ENCODE assay signal across 26 cellular contexts in the genomic region with DNA sequence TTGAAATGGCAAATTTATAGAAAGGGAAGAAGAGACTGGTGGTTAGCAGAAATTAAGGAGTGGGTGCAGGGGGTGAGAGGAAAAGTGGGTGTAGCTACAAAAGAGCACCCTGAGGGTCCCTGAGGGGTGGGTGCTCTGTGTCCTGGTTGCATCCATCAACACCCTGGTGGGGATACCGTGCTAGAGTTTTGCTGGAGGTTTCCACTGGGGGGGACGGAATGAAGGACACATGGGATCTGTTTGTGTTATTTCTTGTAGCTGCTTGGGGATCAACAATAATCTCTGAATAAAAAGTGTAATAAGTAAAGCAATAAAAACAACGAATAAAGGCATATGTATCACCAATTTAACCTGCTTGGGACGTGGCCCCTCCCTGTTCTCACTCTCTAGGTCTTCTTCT.
"Had no signal": no experiment of that assay in that cellular context is flagged by ENCODE, and none has a peak within 500 bp of the region (broad histone marks: within the 10 kb centered on the region; RNA-seq: fewer than 3 reads in every experiment).

No MANE protein-coding gene starts in this region.

- H3K36me3 Mint-ChIP-seq: naive thymus-derived CD4-positive, alpha-beta T cell; natural killer cell; neural progenitor cell; stimulated activated effector memory CD8-positive, alpha-beta T cell treated with anti-CD3 and anti-CD28 coated beads, Interleukin-12 subunit alpha, Interleukin-12 subunit beta, amount 100 ng/mL, for 72 hours; stimulated activated naive B cell treated with anti-CD40 and anti-IgM and Interleukin-4, amounts not matched to agents 10 μg/mL and 1 μg/mL and 100 μg/mL, for 72 hours had no signal

- H3K36me3 ChIP-seq: neural progenitor cell, pancreas, prostate gland, right atrium auricular region, right lobe of liver, stomach, thoracic aorta, thyroid gland, tibial nerve, upper lobe of left lung, vagina had no signal

- H3K4me3 ChIP-seq: neural progenitor cell, pancreas, prostate gland, right atrium auricular region, right lobe of liver, skin epidermis, smooth muscle cell, stomach, thoracic aorta, thyroid gland, tibial nerve, upper lobe of left lung, vagina had no signal

- H3K4me1 ChIP-seq: pancreas, prostate gland, right lobe of liver, stomach, thyroid gland, tibial nerve, upper lobe of left lung, vagina had no signal

- H3K27me3 Mint-ChIP-seq: naive thymus-derived CD4-positive, alpha-beta T cell; stimulated activated naive B cell treated with anti-CD40 and anti-IgM and Interleukin-4, amounts not matched to agents 10 μg/mL and 1 μg/mL and 100 μg/mL, for 72 hours; stimulated activated naive CD8-positive, alpha-beta T cell treated with anti-CD3 and anti-CD28 coated beads, Interleukin-15, Interleukin-2, amounts not matched to agents 100 ng/mL and 50 ng/mL, for 24 hours had no signal

- H3K4me1 Mint-ChIP-seq: naive thymus-derived CD4-positive, alpha-beta T cell; natural killer cell; nephron; stimulated activated effector memory CD8-positive, alpha-beta T cell treated with anti-CD3 and anti-CD28 coated beads, Interleukin-12 subunit alpha, Interleukin-12 subunit beta, amount 100 ng/mL, for 72 hours; stimulated activated naive B cell treated with anti-CD40 and anti-IgM and Interleukin-4, amounts not matched to agents 10 μg/mL and 1 μg/mL and 100 μg/mL, for 72 hours had no signal

- H3K27ac Mint-ChIP-seq: natural killer cell; nephron; neural progenitor cell; stimulated activated effector memory CD8-positive, alpha-beta T cell treated with anti-CD3 and anti-CD28 coated beads, Interleukin-12 subunit alpha, Interleukin-12 subunit beta, amount 100 ng/mL, for 72 hours; stimulated activated naive B cell treated with anti-CD40 and anti-IgM and Interleukin-4, amounts not matched to agents 10 μg/mL and 1 μg/mL and 100 μg/mL, for 72 hours; stimulated activated naive CD8-positive, alpha-beta T cell treated with anti-CD3 and anti-CD28 coated beads, Interleukin-15, Interleukin-2, amounts not matched to agents 100 ng/mL and 50 ng/mL, for 24 hours had no signal

- ATAC-seq: naive thymus-derived CD4-positive, alpha-beta T cell; natural killer cell; pancreas; right lobe of liver; stimulated activated effector memory CD8-positive, alpha-beta T cell treated with anti-CD3 and anti-CD28 coated beads, Interleukin-12 subunit alpha, Interleukin-12 subunit beta, amount 100 ng/mL, for 72 hours; stimulated activated naive B cell treated with anti-CD40 and anti-IgM and Interleukin-4, amounts not matched to agents 10 μg/mL and 1 μg/mL and 100 μg/mL, for 72 hours had no signal

- H3K9me3 ChIP-seq: pancreas, prostate gland, right lobe of liver, thoracic aorta, thyroid gland, upper lobe of left lung, vagina had no signal

- H3K27me3 ChIP-seq: neural progenitor cell, pancreas, right atrium auricular region, right lobe of liver, thyroid gland, tibial nerve, upper lobe of left lung, vagina had no signal

- DNase-seq: natural killer cell; occipital lobe; pancreas; stimulated activated CD4-positive, alpha-beta T cell treated with anti-CD3 and anti-CD28 coated beads, Interleukin-15, amount 100 ng/mL, for 24 hours; stimulated activated CD4-positive, alpha-beta T cell treated with anti-CD3 and anti-CD28 coated beads, Interleukin-2, amount 100 ng/mL, for 24 hours; stimulated activated CD4-positive, alpha-beta T cell treated with anti-CD3 and anti-CD28 coated beads, Interleukin-2, amount 100 ng/mL, for 48 hours; stimulated activated CD4-positive, alpha-beta T cell treated with anti-CD3 and anti-CD28 coated beads, Interleukin-4, amount 100 ng/mL, for 24 hours; stimulated activated naive B cell treated with anti-CD40 and anti-IgM and Interleukin-4, amounts not matched to agents 10 μg/mL and 1 μg/mL and 100 μg/mL, for 72 hours; stimulated activated naive CD4-positive, alpha-beta T cell treated with Interleukin-2 at 50 U/mL for 16 hours; stomach; thyroid gland; trophoblast cell had no signal

- H3K9me3 Mint-ChIP-seq: stimulated activated effector memory CD8-positive, alpha-beta T cell treated with anti-CD3 and anti-CD28 coated beads, Interleukin-12 subunit alpha, Interleukin-12 subunit beta, amount 100 ng/mL, for 72 hours; stimulated activated naive CD8-positive, alpha-beta T cell treated with anti-CD3 and anti-CD28 coated beads, Interleukin-15, Interleukin-2, amounts not matched to agents 100 ng/mL and 50 ng/mL, for 24 hours had no signal

- H3K4me3 Mint-ChIP-seq: naive thymus-derived CD4-positive, alpha-beta T cell; natural killer cell; nephron; neural progenitor cell; stimulated activated effector memory CD8-positive, alpha-beta T cell treated with anti-CD3 and anti-CD28 coated beads, Interleukin-12 subunit alpha, Interleukin-12 subunit beta, amount 100 ng/mL, for 72 hours; stimulated activated naive B cell treated with anti-CD40 and anti-IgM and Interleukin-4, amounts not matched to agents 10 μg/mL and 1 μg/mL and 100 μg/mL, for 72 hours; stimulated activated naive CD8-positive, alpha-beta T cell treated with anti-CD3 and anti-CD28 coated beads, Interleukin-15, Interleukin-2, amounts not matched to agents 100 ng/mL and 50 ng/mL, for 24 hours had no signal

- H3K27ac ChIP-seq: neural progenitor cell, pancreas, prostate gland, right atrium auricular region, right lobe of liver, skin epidermis, stomach, thoracic aorta, thyroid gland, tibial nerve, upper lobe of left lung, vagina had no signal

- H3K9ac ChIP-seq: neural progenitor cell had no signal
